In genomic region chr11:130897262-130898182, GRCh38 we compare ENCODE assay signal across 10 cellular contexts. TPM values are rescaled to one million over a fixed set of nuclear protein-coding genes. Genes with fewer than 3 reads are reported as not detected.
DNase-seq lines count a peak whose midpoint lies in the region; ATAC-seq and TF ChIP-seq lines count a peak whose summit lies in the region.
"Had no signal": no experiment of that assay in that cellular context is flagged by ENCODE, and none has a peak within 500 bp of the region (broad histone marks: within the 10 kb centered on the region; RNA-seq: fewer than 3 reads in every experiment).

No MANE protein-coding gene starts in this region.

- CTCF ChIA-PET in CD8-positive, alpha-beta memory T cell (lab: Charles Lee), result interaction anchor here (2.8 kb wide), 1 partner anchor 35 kb away, joined by 13 read pairs; no protein-coding TSS in a partner anchor

- H3K4me1 ChIP-seq in heart right ventricle, result peaks cover 0 to 46% (median 36%) of the 10 kb centered on the region in 9 donors
- H3K4me1 ChIP-seq in CD8-positive, alpha-beta memory T cell (ENCODE audit: insufficient read depth, low read length), result no peaks in the 10 kb centered on the region

- no peaks in the 10 kb centered on the region for H3K9me3 Mint-ChIP-seq in CD8-positive, alpha-beta memory T cell
- H3K9me3 Mint-ChIP-seq: natural killer cell treated with Interleukin-12 subunit alpha and Interleukin-12 subunit beta and Interleukin-15 and Interleukin-18, amount 100 ng/mL, for 72 hours had no signal

- DNase-seq in D341Med (ENCODE audit: low spot score), result peak; percentile 33
- peak; percentile 73 to 85 for DNase-seq in heart right ventricle
- peak; percentile 99 for DNase-seq in retinal pigment epithelial cell (ENCODE audit: low read depth)
- no peak for DNase-seq in DMS79 treated with DMSO at 0.1 percent for 48 hours (lab: John Stamatoyannopoulos, UW)
- DNase-seq in CD8-positive, alpha-beta memory T cell, result no peak
- no peak for DNase-seq in stimulated activated CD4-positive, alpha-beta T cell treated with anti-CD3 and anti-CD28 coated beads, Interleukin-1b, Interleukin-23, amount 100 ng/mL, for 48 hours
- DNase-seq in SKM-1 treated with dmso at 0.1 percent for 144 hours (lab: John Stamatoyannopoulos, UW; ENCODE audit: unreplicated experiment), result no peak
- DNase-seq: NCI-H510A treated with DMSO at 0.1 percent for 48 hours had no signal

- peak overlapping the region; percentile 24 for H3K27ac ChIP-seq in adipose tissue (ENCODE audit: low read depth, low read length)
- peak overlapping the region; percentile 38 to 89 (median 82) for H3K27ac ChIP-seq in heart right ventricle
- no peak overlapping the region for H3K27ac ChIP-seq in CD8-positive, alpha-beta memory T cell (ENCODE audit: low read depth, low read length)

- H3K27me3 ChIP-seq in heart right ventricle, result no peaks in the 10 kb centered on the region
- no peaks in the 10 kb centered on the region for H3K27me3 ChIP-seq in CD8-positive, alpha-beta memory T cell (ENCODE audit: insufficient read depth, low read length, poor library complexity, severe bottlenecking)

- ATAC-seq in heart right ventricle, result peak; percentile 83 to 92 (median 88)
- ATAC-seq: natural killer cell treated with Interleukin-12 subunit alpha and Interleukin-12 subunit beta and Interleukin-15 and Interleukin-18, amount 100 ng/mL, for 72 hours had no signal

- no peak overlapping the region for H3K4me3 Mint-ChIP-seq in CD8-positive, alpha-beta memory T cell
- H3K4me3 Mint-ChIP-seq: natural killer cell treated with Interleukin-12 subunit alpha and Interleukin-12 subunit beta and Interleukin-15 and Interleukin-18, amount 100 ng/mL, for 72 hours had no signal

- H3K4me3 ChIP-seq in heart right ventricle, result no peak overlapping the region
- peak overlapping the region; percentile 14 for H3K4me3 ChIP-seq in retinal pigment epithelial cell (ENCODE audit: low read length)
- H3K4me3 ChIP-seq in CD8-positive, alpha-beta memory T cell (ENCODE audit: low read length), result no peak overlapping the region

- 44 to 65% (median 54%) methylated on average over 17 of the region's 17 CpGs for WGBS in adipose tissue, 3 donors
- WGBS in heart right ventricle, 2 donors, result 31 to 43% methylated on average over 17 of the region's 17 CpGs

- peaks cover 9 to 98% (median 47%) of the 10 kb centered on the region in 3 donors for H3K36me3 Mint-ChIP-seq in CD8-positive, alpha-beta memory T cell

- no peaks in the 10 kb centered on the region for H3K9me3 ChIP-seq in heart right ventricle
- no peaks in the 10 kb centered on the region for H3K9me3 ChIP-seq in CD8-positive, alpha-beta memory T cell (ENCODE audit: low read length)

- no peaks in the 10 kb centered on the region for H3K27me3 Mint-ChIP-seq in CD8-positive, alpha-beta memory T cell
- H3K27me3 Mint-ChIP-seq: natural killer cell treated with Interleukin-12 subunit alpha and Interleukin-12 subunit beta and Interleukin-15 and Interleukin-18, amount 100 ng/mL, for 72 hours had no signal

- no peak for TF ChIP-seq CTCF in heart right ventricle (IDR thresholded peaks at IDR 0.05)
- TF ChIP-seq CTCF in retinal pigment epithelial cell (conservative IDR thresholded peaks at IDR 0.05; ENCODE audit: low read depth, low read length), result no peak

- peaks cover 4 to 9% (median 8%) of the 10 kb centered on the region in 3 donors for H3K4me1 Mint-ChIP-seq in CD8-positive, alpha-beta memory T cell

- POLR2A ChIA-PET in CD8-positive, alpha-beta memory T cell (lab: Charles Lee), result no interaction called here

- peak overlapping the region in 2 of 8 donors; percentile 7 to 87 for H3K27ac Mint-ChIP-seq in CD8-positive, alpha-beta memory T cell

- H3K36me3 ChIP-seq in heart right ventricle, result peaks cover 0 to 99% (median 50%) of the 10 kb centered on the region in 9 donors
- peaks cover 64% of the 10 kb centered on the region for H3K36me3 ChIP-seq in CD8-positive, alpha-beta memory T cell (ENCODE audit: insufficient read depth, low read length)

- intact Hi-C loops in heart right ventricle (cut with DNase I), result loop anchor here in 6 of 10 donors (5.0 to 10.0 kb wide), 4 partner anchors 35 to 683 kb away; partner anchors contain the start of gene ZBTB44 (in 2 of the 6)

RNA-seq across cellular contexts. Expression of gene SNX19, which starts 18.8 kb away (rescaled TPM):
- polyA plus RNA-seq in adipose tissue, result 10 to 100 TPM; 14.2 to 35.5 (median 16.2) TPM
- total RNA-seq in heart right ventricle, result 10 to 100 TPM; 37.1 to 60.9 (median 54.5) TPM
- polyA plus RNA-seq in heart right ventricle, result 10 to 100 TPM; 10.4 to 16.2 TPM
- total RNA-seq in CD8-positive, alpha-beta memory T cell, result 10 to 100 TPM; 41.2 to 44.4 TPM
- 21.9 TPM for polyA plus RNA-seq in CD8-positive, alpha-beta memory T cell

Comparison
In these comparisons a context has a peak if more than half of its experiments do, and no peak if none do; other contexts are left out.
1. DNase-seq: peak in D341Med (single experiment), heart right ventricle (2 of 2) and retinal pigment epithelial cell (single experiment); none in DMS79 treated with DMSO at 0.1 percent for 48 hours (single experiment), CD8-positive, alpha-beta memory T cell (0 of 5), stimulated activated CD4-positive, alpha-beta T cell treated with anti-CD3 and anti-CD28 coated beads, Interleukin-1b, Interleukin-23, amount 100 ng/mL, for 48 hours (single experiment) and SKM-1 treated with dmso at 0.1 percent for 144 hours (single experiment).